In genomic region chr1:31905093-31905509, GRCh38 we compare ENCODE assay signal across 1 cellular context.
TF ChIP-seq lines count a peak whose summit lies in the region.

No MANE protein-coding gene starts in this region.

TF ChIP-seq in IMR-90, 13 proteins besides CTCF, POLR2A, EP300 and RAD21 (continued from another document):
- TF ChIP-seq USF2 (IDR thresholded peaks at IDR 0.05; ENCODE audit: low read depth, low read length) (no peak), RFX5 (IDR thresholded peaks at IDR 0.05; ENCODE audit: low read depth, low read length) (no peak), MAZ (IDR thresholded peaks at IDR 0.05; ENCODE audit: borderline replicate concordance, low read depth, low read length) (no peak), CEBPB (IDR thresholded peaks at IDR 0.05; ENCODE audit: low read depth, low read length) (no peak), RCOR1 (IDR thresholded peaks at IDR 0.05; ENCODE audit: insufficient replicate concordance, low read length) (no peak), BHLHE40 (IDR thresholded peaks at IDR 0.05; ENCODE audit: low read depth, low read length) (no peak), SMC3 (IDR thresholded peaks at IDR 0.05; ENCODE audit: low read depth, low read length) (no peak), ELK1 (IDR thresholded peaks at IDR 0.05; ENCODE audit: borderline replicate concordance, low read depth, low read length) (no peak), FOS (IDR thresholded peaks at IDR 0.05; ENCODE audit: low read depth, low read length) (no peak)
